In genomic region chr11:117178210-117179034, GRCh38 we compare ENCODE assay signal across 8 cellular contexts. TPM values are rescaled to one million over a fixed set of nuclear protein-coding genes. Genes with fewer than 3 reads are reported as not detected.
DNase-seq lines count a peak whose midpoint lies in the region; TF ChIP-seq lines count a peak whose summit lies in the region.

Gene SIDT2 (plus strand): TSS chr11:117178743. CDS start chr11:117179264, 521 bp downstream.

- peak within 1 kb of the TSS; percentile 85 for H3K14ac ChIP-seq in H9 (ENCODE audit: insufficient read depth, low read length)

- no peak within 1 kb of the TSS for H4K5ac ChIP-seq in H9 (ENCODE audit: insufficient read length, low read depth, low read length)

- DNase-seq in ELF-1 (ENCODE audit: low read depth, low spot score) (peak; percentile 98), H9 (peak; percentile 96), MG63 (peak; percentile 90), SHP77 treated with DMSO at 0.1 percent for 48 hours (lab: John Stamatoyannopoulos, UW) (peak; percentile 74), fibroblast of the aortic adventitia (ENCODE audit: low read depth) (peak; percentile 91)
- peak; percentile 96 for DNase-seq in activated effector memory CD4-positive, alpha-beta T cell treated with anti-CD3 and anti-CD28 coated beads, Interleukin-2, amount 50 U/mL, for 16 hours

- peak within 1 kb of the TSS; percentile 64 for H3K9ac ChIP-seq in H9 (ENCODE audit: extremely low read depth, insufficient read length, low read length)

- no peak within 1 kb of the TSS for H4K91ac ChIP-seq in H9 (ENCODE audit: insufficient read length, low read depth, low read length)

- no peak within 1 kb of the TSS for H2BK15ac ChIP-seq in H9 (ENCODE audit: low read depth, low read length)

- H2BK5ac ChIP-seq in H9 (ENCODE audit: insufficient read length, low read length), result peak within 1 kb of the TSS; percentile 48

- peak within 1 kb of the TSS; percentile 64 for H3K27ac ChIP-seq in H9 (ENCODE audit: insufficient read length, low read depth, low read length)

- H3K4me3 Mint-ChIP-seq in H9, result peak within 1 kb of the TSS; percentile 90 to 97
- peak within 1 kb of the TSS; percentile 97 to 99 (median 97) for H3K4me3 Mint-ChIP-seq in nephron
- H3K4me3 Mint-ChIP-seq in stimulated activated naive CD8-positive, alpha-beta T cell treated with anti-CD3 and anti-CD28 coated beads, Interleukin-15, Interleukin-2, amounts not matched to agents 100 ng/mL and 50 ng/mL, for 24 hours, result peak within 1 kb of the TSS; percentile 87

- H3K27ac Mint-ChIP-seq in H9 (peak within 1 kb of the TSS; percentile 96 to 97 (median 97)), nephron (peak within 1 kb of the TSS; percentile 95 to 98 (median 96))
- peak within 1 kb of the TSS; percentile 81 for H3K27ac Mint-ChIP-seq in stimulated activated naive CD8-positive, alpha-beta T cell treated with anti-CD3 and anti-CD28 coated beads, Interleukin-15, Interleukin-2, amounts not matched to agents 100 ng/mL and 50 ng/mL, for 24 hours

- no peaks in the 10 kb centered on the region for H3K27me3 ChIP-seq in H9 (ENCODE audit: insufficient read depth, low read length)
- H3K27me3 ChIP-seq in MG63, result no peaks in the 10 kb centered on the region

- H3K4me1 ChIP-seq in H9 (ENCODE audit: insufficient read depth, low read length), result peaks cover 6% of the 10 kb centered on the region; the same call in 1 of the 2 replicates

- H4K20me1 ChIP-seq in H9 (ENCODE audit: control insufficient read depth, insufficient read depth, insufficient read length), result no peaks in the 10 kb centered on the region

- H3T11ph ChIP-seq in H9 (ENCODE audit: low read length), result no peak within 1 kb of the TSS

- no peak within 1 kb of the TSS for H2BK12ac ChIP-seq in H9 (ENCODE audit: insufficient read length, low read depth, low read length)

- H3K23me2 ChIP-seq in H9 (ENCODE audit: insufficient read length, low read depth, low read length, poor library complexity, severe bottlenecking), result peaks cover 14% of the 10 kb centered on the region

- H3K36me3 Mint-ChIP-seq in H9 (ENCODE audit: insufficient read depth in 1 of 3, low read depth in 3 of 3), result peaks cover 0 to 17% (median 12%) of the 10 kb centered on the region in 3 experiments; a peak in 4 of 7 replicates
- H3K36me3 Mint-ChIP-seq in nephron (ENCODE audit: low read depth), result peaks cover 5% of the 10 kb centered on the region
- H3K36me3 Mint-ChIP-seq in stimulated activated naive CD8-positive, alpha-beta T cell treated with anti-CD3 and anti-CD28 coated beads, Interleukin-15, Interleukin-2, amounts not matched to agents 100 ng/mL and 50 ng/mL, for 24 hours (ENCODE audit: low read depth), result no peaks in the 10 kb centered on the region

- no peak within 1 kb of the TSS for H3K4ac ChIP-seq in H9 (ENCODE audit: low read depth, low read length)

- no peaks in the 10 kb centered on the region for H3K9me3 ChIP-seq in H9 (ENCODE audit: control insufficient read depth, low read depth, low read length)
- H3K9me3 ChIP-seq in MG63, result no peaks in the 10 kb centered on the region

- peak within 1 kb of the TSS; percentile 66 for H3K18ac ChIP-seq in H9 (ENCODE audit: insufficient read length, low read depth, low read length)

- no peaks in the 10 kb centered on the region for H3K9me3 Mint-ChIP-seq in H9
- H3K9me3 Mint-ChIP-seq in nephron, result no peaks in the 10 kb centered on the region
- no peaks in the 10 kb centered on the region for H3K9me3 Mint-ChIP-seq in stimulated activated naive CD8-positive, alpha-beta T cell treated with anti-CD3 and anti-CD28 coated beads, Interleukin-15, Interleukin-2, amounts not matched to agents 100 ng/mL and 50 ng/mL, for 24 hours

- no peak within 1 kb of the TSS for H2BK20ac ChIP-seq in H9 (ENCODE audit: low read depth, low read length, poor library complexity, severe bottlenecking)

- H3K79me1 ChIP-seq in H9 (ENCODE audit: insufficient read depth, low read depth, low read length, poor library complexity, severe bottlenecking), result no peaks in the 10 kb centered on the region

- H3K4me1 Mint-ChIP-seq in H9 (peaks cover 21 to 29% of the 10 kb centered on the region in 2 experiments), nephron (peaks cover 44% of the 10 kb centered on the region)
- H3K4me1 Mint-ChIP-seq in stimulated activated naive CD8-positive, alpha-beta T cell treated with anti-CD3 and anti-CD28 coated beads, Interleukin-15, Interleukin-2, amounts not matched to agents 100 ng/mL and 50 ng/mL, for 24 hours (ENCODE audit: low read depth), result peaks cover 30% of the 10 kb centered on the region

- peaks cover 4% of the 10 kb centered on the region; the same call in 1 of the 2 replicates for H3K27me3 Mint-ChIP-seq in H9 (ENCODE audit: low read depth)
- H3K27me3 Mint-ChIP-seq in nephron (ENCODE audit: low read depth), result peaks cover 4% of the 10 kb centered on the region
- H3K27me3 Mint-ChIP-seq in stimulated activated naive CD8-positive, alpha-beta T cell treated with anti-CD3 and anti-CD28 coated beads, Interleukin-15, Interleukin-2, amounts not matched to agents 100 ng/mL and 50 ng/mL, for 24 hours, result no peaks in the 10 kb centered on the region

- TF ChIP-seq CTCF in H9 (conservative IDR thresholded peaks at IDR 0.05) (no peak), fibroblast of the aortic adventitia (IDR thresholded peaks at IDR 0.05; ENCODE audit: insufficient read depth, low read length) (no peak), nephron (IDR thresholded peaks at IDR 0.05; ENCODE audit: unreplicated experiment in 3 of 3) (no peak)

- no peak within 1 kb of the TSS for H4K8ac ChIP-seq in H9 (replicated peaks; ENCODE audit: insufficient read length, low read depth, low read length)

- no CpG with 5 or more reads among the region's 51 CpGs for WGBS in H9 (ENCODE audit: extremely low coverage, insufficient read length, low lambda C conversion rate)

- H2AK5ac ChIP-seq in H9 (ENCODE audit: insufficient read length, low read length), result no peak within 1 kb of the TSS

- peak within 1 kb of the TSS; percentile 11 for H2AFZ ChIP-seq in H9 (ENCODE audit: low read length)

- H3K36me3 ChIP-seq in MG63, result 0 out of 2 replicates have a peak, but pooled peaks cover 2% of the 10 kb centered on the region

- H2BK120ac ChIP-seq in H9 (ENCODE audit: low read depth, low read length, poor library complexity, severe bottlenecking), result no peak within 1 kb of the TSS

- no peak within 1 kb of the TSS for H3K23ac ChIP-seq in H9 (ENCODE audit: insufficient read length, low read depth, low read length)

- H3K56ac ChIP-seq in H9 (ENCODE audit: insufficient read length, low read depth, low read length), result no peak within 1 kb of the TSS

- H3K4me2 ChIP-seq in H9 (ENCODE audit: insufficient read depth, insufficient read length, low read length), result peak within 1 kb of the TSS; percentile 95

- H3K4me3 ChIP-seq in MG63 (peak within 1 kb of the TSS; percentile 66), fibroblast of the aortic adventitia (ENCODE audit: low read depth, low read length) (peak within 1 kb of the TSS; percentile 71)

- H3K79me2 ChIP-seq in H9 (ENCODE audit: insufficient read depth, low read length), result no peaks in the 10 kb centered on the region

RNA-seq across cellular contexts. Expression of gene SIDT2, which starts in this region (rescaled TPM):
- total RNA-seq in H9 (2021) (18.3 and 20.9 TPM in 2 replicates), fibroblast of the aortic adventitia (ENCODE audit: low replicate concordance) (8.6 and 12.9 TPM in 2 replicates)
- total RNA-seq in MG63 (2014; rRNA removed; shearing (Covaris generic); ENCODE audit: low replicate concordance), result 2.7 and 19.8 TPM in 2 replicates

Comparison
In these comparisons a context has a peak if more than half of its experiments do, and no peak if none do; other contexts are left out.
1. Peak in every context shown above with its lines: DNase-seq, H3K4me3 ChIP-seq and H3K27ac ChIP-seq.